ENCODE assay signal across 1 cellular context in genomic region chr14:64338616-64339316, GRCh38.
TF ChIP-seq lines count a peak whose summit lies in the region.

No MANE protein-coding gene starts in this region.

TF ChIP-seq in HepG2, 621 proteins besides CTCF, POLR2A, EP300 and RAD21 (continued from another document and continues in another):
- peak; percentile 71; the same call in 1 of the 2 replicates for TF ChIP-seq TIGD3 (CRISPR knock-in tag; IDR thresholded peaks at IDR 0.05; ENCODE audit: borderline replicate concordance)
- peak; percentile 87 for TF ChIP-seq MAX (IDR thresholded peaks at IDR 0.05)
- TF ChIP-seq IKZF4 (CRISPR knock-in tag; IDR thresholded peaks at IDR 0.05; ENCODE audit: borderline replicate concordance, low read depth, not compliant biosample characterization): peak; percentile 61
- peak; percentile 42; the same call in 1 of the 2 replicates for TF ChIP-seq SNAPC4 (CRISPR knock-in tag; IDR thresholded peaks at IDR 0.05)
- peak; percentile 53 for TF ChIP-seq CBX1 (IDR thresholded peaks at IDR 0.05; ENCODE audit: low read depth)
- TF ChIP-seq ATF1 (CRISPR knock-in tag; IDR thresholded peaks at IDR 0.05): peak; percentile 63; the same call in 1 of the 2 replicates
- TF ChIP-seq TAF1 (CRISPR knock-in tag; IDR thresholded peaks at IDR 0.05): peak; percentile 58; the same call in 1 of the 2 replicates
- TF ChIP-seq CREB1 (IDR thresholded peaks at IDR 0.05): no peak
- peak; percentile 71 for TF ChIP-seq CREB1 (CRISPR knock-in tag; IDR thresholded peaks at IDR 0.05)
- peak; percentile 87 for TF ChIP-seq NFYB (CRISPR knock-in tag; IDR thresholded peaks at IDR 0.05)
- no peak for TF ChIP-seq HNF1A (IDR thresholded peaks at IDR 0.05; ENCODE audit: low read depth)
- TF ChIP-seq HNF1A (CRISPR knock-in tag; IDR thresholded peaks at IDR 0.05; ENCODE audit: borderline replicate concordance): 0 out of 2 replicates have a peak, but pooled peaks have one; percentile 26
- TF ChIP-seq ERF (CRISPR knock-in tag; IDR thresholded peaks at IDR 0.05): peak; percentile 10; the same call in 1 of the 2 replicates
- TF ChIP-seq ZNF780A (CRISPR knock-in tag; IDR thresholded peaks at IDR 0.05): 0 out of 2 replicates have a peak, but pooled peaks have one; percentile 35
- no peak for TF ChIP-seq ZNF280B (CRISPR knock-in tag; IDR thresholded peaks at IDR 0.05; ENCODE audit: borderline replicate concordance)
- TF ChIP-seq ZNF746 (CRISPR knock-in tag; IDR thresholded peaks at IDR 0.05): peak; percentile 17; the same call in 1 of the 2 replicates
- peak; percentile 53; the same call in 1 of the 2 replicates for TF ChIP-seq KDM5B (CRISPR knock-in tag; IDR thresholded peaks at IDR 0.05; ENCODE audit: borderline replicate concordance)
- TF ChIP-seq SNAI1 (CRISPR knock-in tag; IDR thresholded peaks at IDR 0.05; ENCODE audit: borderline replicate concordance): 0 out of 2 replicates have a peak, but pooled peaks have one; percentile 64
- peak; percentile 31; the same call in 1 of the 2 replicates for TF ChIP-seq SMAD3 (CRISPR knock-in tag; IDR thresholded peaks at IDR 0.05)
- peak; percentile 47; the same call in 1 of the 2 replicates for TF ChIP-seq MEIS1 (CRISPR knock-in tag; IDR thresholded peaks at IDR 0.05; ENCODE audit: borderline replicate concordance)
- no peak for TF ChIP-seq ZNF430 (CRISPR knock-in tag; IDR thresholded peaks at IDR 0.05)
- peak; percentile 78 for TF ChIP-seq YY1 (IDR thresholded peaks at IDR 0.05; ENCODE audit: insufficient read depth, insufficient replicate concordance, low read depth, low read length)
- TF ChIP-seq, protein P1, sequence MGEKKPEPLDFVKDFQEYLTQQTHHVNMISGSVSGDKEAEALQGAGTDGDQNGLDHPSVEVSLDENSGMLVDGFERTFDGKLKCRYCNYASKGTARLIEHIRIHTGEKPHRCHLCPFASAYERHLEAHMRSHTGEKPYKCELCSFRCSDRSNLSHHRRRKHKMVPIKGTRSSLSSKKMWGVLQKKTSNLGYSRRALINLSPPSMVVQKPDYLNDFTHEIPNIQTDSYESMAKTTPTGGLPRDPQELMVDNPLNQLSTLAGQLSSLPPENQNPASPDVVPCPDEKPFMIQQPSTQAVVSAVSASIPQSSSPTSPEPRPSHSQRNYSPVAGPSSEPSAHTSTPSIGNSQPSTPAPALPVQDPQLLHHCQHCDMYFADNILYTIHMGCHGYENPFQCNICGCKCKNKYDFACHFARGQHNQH (CRISPR knock-in tag; IDR thresholded peaks at IDR 0.05): peak; percentile 48; the same call in 1 of the 2 replicates
- no peak for TF ChIP-seq HBP1 (CRISPR knock-in tag; IDR thresholded peaks at IDR 0.05; ENCODE audit: low read depth)
- TF ChIP-seq ZNF34 (CRISPR knock-in tag; IDR thresholded peaks at IDR 0.05; ENCODE audit: borderline replicate concordance): 0 out of 2 replicates have a peak, but pooled peaks have one; percentile 42
- TF ChIP-seq ZFP37 (CRISPR knock-in tag; IDR thresholded peaks at IDR 0.05; ENCODE audit: borderline replicate concordance): no peak
- 0 out of 2 replicates have a peak, but pooled peaks have one; percentile 59 for TF ChIP-seq ZNF567 (CRISPR knock-in tag; IDR thresholded peaks at IDR 0.05; ENCODE audit: borderline replicate concordance)
- TF ChIP-seq, protein P2, sequence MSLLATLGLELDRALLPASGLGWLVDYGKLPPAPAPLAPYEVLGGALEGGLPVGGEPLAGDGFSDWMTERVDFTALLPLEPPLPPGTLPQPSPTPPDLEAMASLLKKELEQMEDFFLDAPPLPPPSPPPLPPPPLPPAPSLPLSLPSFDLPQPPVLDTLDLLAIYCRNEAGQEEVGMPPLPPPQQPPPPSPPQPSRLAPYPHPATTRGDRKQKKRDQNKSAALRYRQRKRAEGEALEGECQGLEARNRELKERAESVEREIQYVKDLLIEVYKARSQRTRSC (CRISPR knock-in tag; IDR thresholded peaks at IDR 0.05; ENCODE audit: low read depth): 0 out of 2 replicates have a peak, but pooled peaks have one; percentile 56
- peak; percentile 40 for TF ChIP-seq XRCC5 (optimal IDR thresholded peaks at IDR 0.05; ENCODE audit: low read length)
- TF ChIP-seq ETV6 (CRISPR knock-in tag; conservative IDR thresholded peaks at IDR 0.05): 0 out of 2 replicates have a peak, but pooled peaks have one; percentile 47
- TF ChIP-seq, protein P3, sequence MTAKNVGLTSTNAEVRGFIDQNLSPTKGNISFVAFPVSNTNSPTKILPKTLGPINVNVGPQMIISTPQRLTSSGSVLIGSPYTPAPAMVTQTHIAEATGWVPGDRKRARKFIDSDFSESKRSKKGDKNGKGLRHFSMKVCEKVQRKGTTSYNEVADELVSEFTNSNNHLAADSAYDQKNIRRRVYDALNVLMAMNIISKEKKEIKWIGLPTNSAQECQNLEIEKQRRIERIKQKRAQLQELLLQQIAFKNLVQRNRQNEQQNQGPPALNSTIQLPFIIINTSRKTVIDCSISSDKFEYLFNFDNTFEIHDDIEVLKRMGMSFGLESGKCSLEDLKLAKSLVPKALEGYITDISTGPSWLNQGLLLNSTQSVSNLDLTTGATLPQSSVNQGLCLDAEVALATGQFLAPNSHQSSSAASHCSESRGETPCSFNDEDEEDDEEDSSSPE (CRISPR knock-in tag; IDR thresholded peaks at IDR 0.05): peak; percentile 87
- TF ChIP-seq, protein P4, sequence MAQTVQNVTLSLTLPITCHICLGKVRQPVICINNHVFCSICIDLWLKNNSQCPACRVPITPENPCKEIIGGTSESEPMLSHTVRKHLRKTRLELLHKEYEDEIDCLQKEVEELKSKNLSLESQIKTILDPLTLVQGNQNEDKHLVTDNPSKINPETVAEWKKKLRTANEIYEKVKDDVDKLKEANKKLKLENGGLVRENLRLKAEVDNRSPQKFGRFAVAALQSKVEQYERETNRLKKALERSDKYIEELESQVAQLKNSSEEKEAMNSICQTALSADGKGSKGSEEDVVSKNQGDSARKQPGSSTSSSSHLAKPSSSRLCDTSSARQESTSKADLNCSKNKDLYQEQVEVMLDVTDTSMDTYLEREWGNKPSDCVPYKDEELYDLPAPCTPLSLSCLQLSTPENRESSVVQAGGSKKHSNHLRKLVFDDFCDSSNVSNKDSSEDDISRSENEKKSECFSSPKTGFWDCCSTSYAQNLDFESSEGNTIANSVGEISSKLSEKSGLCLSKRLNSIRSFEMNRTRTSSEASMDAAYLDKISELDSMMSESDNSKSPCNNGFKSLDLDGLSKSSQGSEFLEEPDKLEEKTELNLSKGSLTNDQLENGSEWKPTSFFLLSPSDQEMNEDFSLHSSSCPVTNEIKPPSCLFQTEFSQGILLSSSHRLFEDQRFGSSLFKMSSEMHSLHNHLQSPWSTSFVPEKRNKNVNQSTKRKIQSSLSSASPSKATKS (CRISPR knock-in tag; IDR thresholded peaks at IDR 0.05): 0 out of 2 replicates have a peak, but pooled peaks have one; percentile 46
- TF ChIP-seq MIER3 (CRISPR knock-in tag; IDR thresholded peaks at IDR 0.05; ENCODE audit: borderline replicate concordance): no peak
- peak; percentile 66; the same call in 1 of the 2 replicates for TF ChIP-seq SALL1 (CRISPR knock-in tag; IDR thresholded peaks at IDR 0.05)
- peak; percentile 92; the same call in 1 of the 2 replicates for TF ChIP-seq ZNF83 (CRISPR knock-in tag; IDR thresholded peaks at IDR 0.05; ENCODE audit: borderline replicate concordance)
- 0 out of 2 replicates have a peak, but pooled peaks have one; percentile 28 for TF ChIP-seq PHF21A (CRISPR knock-in tag; IDR thresholded peaks at IDR 0.05)
- TF ChIP-seq ZSCAN31 (CRISPR knock-in tag; IDR thresholded peaks at IDR 0.05; ENCODE audit: low read depth): peak; percentile 61; the same call in 1 of the 2 replicates
- TF ChIP-seq ZNF577 (CRISPR knock-in tag; IDR thresholded peaks at IDR 0.05; ENCODE audit: borderline replicate concordance, low read depth): peak; percentile 42; the same call in 1 of the 2 replicates
- peak; percentile 30; the same call in 1 of the 2 replicates for TF ChIP-seq SAFB2 (CRISPR knock-in tag; IDR thresholded peaks at IDR 0.05; ENCODE audit: borderline replicate concordance, low read depth)
